In genomic region chr16:26547681-26548080, GRCh38 we compare ENCODE assay signal across 34 cellular contexts.
"Had no signal": no experiment of that assay in that cellular context is flagged by ENCODE, and none has a peak within 500 bp of the region (broad histone marks: within the 10 kb centered on the region; RNA-seq: fewer than 3 reads in every experiment).

No MANE protein-coding gene starts in this region.

- H3K27ac ChIP-seq: KMS-11 had no signal

- H3K9ac ChIP-seq: KMS-11 had no signal

- H3K4me3 ChIP-seq: MG63 had no signal

- H3K9me3 ChIP-seq: MG63 had no signal

- DNase-seq: Karpas-422, Kasumi-1, MG63, MM.1S, MV-4-11, NCI-H1048, NCI-H1092, NCI-H1092 treated with DMSO at 0.1 percent for 48 hours, NCI-H1105, NCI-H1105 treated with DMSO at 0.1 percent for 48 hours, NCI-H1417, NCI-H1417 treated with DMSO at 0.1 percent for 48 hours, NCI-H1436, NCI-H1436 treated with DMSO at 0.1 percent for 48 hours, NCI-H146, NCI-H1694, NCI-H1694 treated with DMSO at 0.1 percent for 48 hours, NCI-H187, NCI-H187 treated with DMSO at 0.1 percent for 48 hours, NCI-H1930, NCI-H2029, NCI-H2029 treated with DMSO at 0.1 percent for 48 hours, NCI-H2081, NCI-H2081 treated with DMSO at 0.1 percent for 48 hours, NCI-H2107, NCI-H2171, NCI-H2171 treated with DMSO at 0.1 percent for 48 hours, NCI-H2227 treated with DMSO at 0.1 percent for 48 hours, NCI-H226, NCI-H345, NCI-H446, NCI-H446 treated with DMSO at 0.1 percent for 48 hours, NCI-H510A had no signal

- H3K4me2 ChIP-seq: KMS-11 had no signal

- H3K36me3 ChIP-seq: MG63 had no signal
